ENCODE assay signal across 1 cellular context in genomic region chr1:36323636-36324321, GRCh38.
TF ChIP-seq lines count a peak whose summit lies in the region.

TSS of gene EVA1B (minus strand) at chr1:36323645. CDS start at chr1:36323037, 608 bp downstream.

TF ChIP-seq in K562, 482 proteins besides CTCF, POLR2A, EP300 and RAD21 (continued from another document and continues in another):
- no peak for TF ChIP-seq NR2C1 (IDR thresholded peaks at IDR 0.05)
- TF ChIP-seq NR2C1 (tag; IDR thresholded peaks at IDR 0.05), result no peak
- 0 out of 2 replicates have a peak, but pooled peaks have one; percentile 14 for TF ChIP-seq MCM2 (IDR thresholded peaks at IDR 0.05; ENCODE audit: low read depth)
- TF ChIP-seq POLR2G (IDR thresholded peaks at IDR 0.05; ENCODE audit: low read depth, low read length), result peak; percentile 73
- TF ChIP-seq PTBP1 (IDR thresholded peaks at IDR 0.05; ENCODE audit: low read depth, low read length), result peak; percentile 76; the same call in 1 of the 2 replicates
- peak; percentile 73 for TF ChIP-seq CXXC5 (CRISPR knock-in tag; IDR thresholded peaks at IDR 0.05)
- no peak for TF ChIP-seq MCM3 (IDR thresholded peaks at IDR 0.05)
- peak; percentile 90 for TF ChIP-seq RBM25 (IDR thresholded peaks at IDR 0.05; ENCODE audit: low read depth, low read length, severe bottlenecking)
- peak; percentile 28 for TF ChIP-seq KDM5B (IDR thresholded peaks at IDR 0.05; ENCODE audit: insufficient replicate concordance, low read depth, low read length)
- TF ChIP-seq VEZF1 (CRISPR knock-in tag; IDR thresholded peaks at IDR 0.05), result peak; percentile 84
- no peak for TF ChIP-seq ATF3 (IDR thresholded peaks at IDR 0.05)
- TF ChIP-seq ATF3 (CRISPR knock-in tag; conservative IDR thresholded peaks at IDR 0.05), result no peak
- peak; percentile 91 for TF ChIP-seq HDAC2 (IDR thresholded peaks at IDR 0.05)
- TF ChIP-seq ZNF263 (CRISPR knock-in tag; IDR thresholded peaks at IDR 0.05; ENCODE audit: borderline replicate concordance), result peak; percentile 98
- no peak; the same call in 1 of the 2 replicates for TF ChIP-seq L3MBTL2 (IDR thresholded peaks at IDR 0.05)
- TF ChIP-seq PHB (CRISPR knock-in tag; IDR thresholded peaks at IDR 0.05), result no peak
- no peak for TF ChIP-seq ZBTB2 (IDR thresholded peaks at IDR 0.05)
- 0 out of 2 replicates have a peak, but pooled peaks have one; percentile 27 for TF ChIP-seq KLF13 (tag; IDR thresholded peaks at IDR 0.05; ENCODE audit: borderline replicate concordance, low read depth)
- peak; percentile 51 for TF ChIP-seq PRDM10 (IDR thresholded peaks at IDR 0.05; ENCODE audit: partially characterized antibody)
- peak; percentile 59 for TF ChIP-seq ESRRA (IDR thresholded peaks at IDR 0.05; ENCODE audit: borderline replicate concordance, low read depth)
- TF ChIP-seq MLLT1 (IDR thresholded peaks at IDR 0.05), result 0 out of 4 replicates have a peak, but pooled peaks of 1 of the 2 experiments have one; percentile 21
- 0 out of 2 replicates have a peak, but pooled peaks have one; percentile 49 for TF ChIP-seq ATF4 (CRISPR knock-in tag; IDR thresholded peaks at IDR 0.05)
- no peak for TF ChIP-seq TSC22D4 (tag; IDR thresholded peaks at IDR 0.05)
- 0 out of 2 replicates have a peak, but pooled peaks have one; percentile 17 for TF ChIP-seq TAF7 (tag; IDR thresholded peaks at IDR 0.05)
- TF ChIP-seq BCOR (IDR thresholded peaks at IDR 0.05), result peak; percentile 99
- peak; percentile 22 for TF ChIP-seq POLR2B (IDR thresholded peaks at IDR 0.05; ENCODE audit: low read depth, partially characterized antibody)
- TF ChIP-seq AFF1 (IDR thresholded peaks at IDR 0.05; ENCODE audit: low read depth in 1 of 2, partially characterized antibody in 2 of 2), result peak in 1 of 2 experiments; percentile 71
- TF ChIP-seq ZBTB7A (IDR thresholded peaks at IDR 0.05; ENCODE audit: borderline replicate concordance, control insufficient read depth, low read depth, low read length), result peak; percentile 35; the same call in 1 of the 2 replicates
- peak in 1 of 2 experiments; percentile 59; a peak in 2 of 4 replicates for TF ChIP-seq UBTF (IDR thresholded peaks at IDR 0.05; ENCODE audit: borderline replicate concordance in 1 of 2, low read depth in 2 of 2, low read length in 2 of 2)
- peak; percentile 93 for TF ChIP-seq ADNP (tag; IDR thresholded peaks at IDR 0.05)
- TF ChIP-seq REST (CRISPR knock-in tag; IDR thresholded peaks at IDR 0.05; ENCODE audit: low read depth), result 0 out of 2 replicates have a peak, but pooled peaks have one; percentile 37
- 0 out of 4 replicates have a peak, but pooled peaks of 1 of the 2 experiments have one; percentile 55 for TF ChIP-seq TEAD1 (CRISPR knock-in tag; IDR thresholded peaks at IDR 0.05)
- peak; percentile 44 for TF ChIP-seq ZNF24 (IDR thresholded peaks at IDR 0.05)
- TF ChIP-seq ZBTB17 (CRISPR knock-in tag; IDR thresholded peaks at IDR 0.05), result peak; percentile 44; the same call in 1 of the 2 replicates
- TF ChIP-seq SMARCA5 (IDR thresholded peaks at IDR 0.05), result peak; percentile 95
- no peak for TF ChIP-seq ZNF57 (CRISPR knock-in tag; IDR thresholded peaks at IDR 0.05)
- TF ChIP-seq MAZ (CRISPR knock-in tag; conservative IDR thresholded peaks at IDR 0.05 in 1 of 2, IDR thresholded peaks at IDR 0.05 in 1 of 2), result peak; percentile 41 to 76; a peak in 3 of 4 replicates
- 0 out of 2 replicates have a peak, but pooled peaks have one; percentile 21 for TF ChIP-seq NFRKB (IDR thresholded peaks at IDR 0.05; ENCODE audit: low read depth)
- TF ChIP-seq ARNT (IDR thresholded peaks at IDR 0.05), result peak; percentile 29 to 62; a peak in 2 of 4 replicates
